In genomic region chr12:11762723-11763326, GRCh38 we compare ENCODE assay signal across 10 cellular contexts.
A peak's percentile ranks its signal among the peaks of the same experiment; 100 is the strongest.
DNase-seq lines count a peak whose midpoint lies in the region; ATAC-seq and TF ChIP-seq lines count a peak whose summit lies in the region.
"Had no signal": no experiment of that assay in that cellular context is flagged by ENCODE, and none has a peak within 500 bp of the region (broad histone marks: within the 10 kb centered on the region; RNA-seq: fewer than 3 reads in every experiment).

No MANE protein-coding gene starts in this region.

- H3K4me1 ChIP-seq in SK-N-SH (ENCODE audit: control insufficient read depth in 1 of 2, insufficient read depth in 2 of 2, low read depth in 1 of 2, low read length in 1 of 2), result peaks cover 24 to 50% of the 10 kb centered on the region in 2 experiments

- 89% methylated on average over 9 of the region's 9 CpGs for WGBS in SK-N-SH (ENCODE audit: low lambda C conversion rate)

- H3K27me3 Mint-ChIP-seq in stimulated activated memory B cell treated with anti-CD40 and anti-IgM and Interleukin-4, amounts not matched to agents 10 μg/mL and 1 μg/mL and 100 μg/mL, for 72 hours, result no peaks in the 10 kb centered on the region

- H3K4me3 ChIP-seq in SK-N-SH (ENCODE audit: low read depth in 2 of 2, low read length in 1 of 2), result no peak overlapping the region
- H3K4me3 ChIP-seq: heart right ventricle had no signal

- no peak for TF ChIP-seq RAD21 in SK-N-SH (IDR thresholded peaks at IDR 0.05; ENCODE audit: low read length)

- CTCF ChIA-PET in SK-N-SH (lab: Yijun Ruan, JAX), result interaction anchor here (0.9 to 1.4 kb wide), 2 partner anchors 12 kb away, joined by 3 to 4 read pairs; no protein-coding TSS in a partner anchor

- peak overlapping the region; percentile 38; the same call in 1 of the 2 replicates for H3K9ac ChIP-seq in SK-N-SH

- H3K27ac ChIP-seq in SK-N-SH (ENCODE audit: low read depth in 2 of 2, low read length in 1 of 2), result peak overlapping the region in 1 of 2 experiments; percentile 89; a peak in 3 of 4 replicates

- no peak overlapping the region for H2AFZ ChIP-seq in SK-N-SH (ENCODE audit: low read depth)

- no peak for TF ChIP-seq EP300 in SK-N-SH (IDR thresholded peaks at IDR 0.05; ENCODE audit: borderline replicate concordance in 1 of 2, low read depth in 1 of 2, low read length in 1 of 2)

- no peak for ATAC-seq in SK-N-SH treated with all-trans-retinoic acid at 6 μM for 48 hours
- peak; percentile 26 for ATAC-seq in HG02981 (IDR thresholded peaks at IDR 0.05; ENCODE audit: unreplicated experiment)
- ATAC-seq in stimulated activated memory B cell treated with anti-CD40 and anti-IgM and Interleukin-4, amounts not matched to agents 10 μg/mL and 1 μg/mL and 100 μg/mL, for 72 hours, result peak; percentile 67
- no peak for ATAC-seq in HG03097 (IDR thresholded peaks at IDR 0.05; ENCODE audit: low FRiP score, unreplicated experiment)
- ATAC-seq: heart right ventricle had no signal

- H3K27ac Mint-ChIP-seq in stimulated activated memory B cell treated with anti-CD40 and anti-IgM and Interleukin-4, amounts not matched to agents 10 μg/mL and 1 μg/mL and 100 μg/mL, for 72 hours, result peak overlapping the region; percentile 99

- no peak for DNase-seq in SK-N-SH
- DNase-seq in astrocyte of the hippocampus (ENCODE audit: low read depth, low spot score), result peak; percentile 19
- DNase-seq in SHP77 (lab: John Stamatoyannopoulos, UW), result no peak
- no peak for DNase-seq in NCI-H1694 treated with DMSO at 0.1 percent for 48 hours (lab: John Stamatoyannopoulos, UW)
- DNase-seq: 8988T, heart right ventricle had no signal

- H3K36me3 Mint-ChIP-seq in stimulated activated memory B cell treated with anti-CD40 and anti-IgM and Interleukin-4, amounts not matched to agents 10 μg/mL and 1 μg/mL and 100 μg/mL, for 72 hours, result peaks cover 29% of the 10 kb centered on the region

- peak overlapping the region; percentile 37; the same call in 1 of the 2 replicates for H3K4me2 ChIP-seq in SK-N-SH

- peak overlapping the region; percentile 55 for H3K4me3 Mint-ChIP-seq in stimulated activated memory B cell treated with anti-CD40 and anti-IgM and Interleukin-4, amounts not matched to agents 10 μg/mL and 1 μg/mL and 100 μg/mL, for 72 hours

- POLR2A ChIA-PET in SK-N-SH (lab: Yijun Ruan, JAX), result interaction anchor here (1.4 kb wide), 1 partner anchor 114 kb away, joined by 3 read pairs; no protein-coding TSS in a partner anchor

- H3K9me3 Mint-ChIP-seq in stimulated activated memory B cell treated with anti-CD40 and anti-IgM and Interleukin-4, amounts not matched to agents 10 μg/mL and 1 μg/mL and 100 μg/mL, for 72 hours, result no peaks in the 10 kb centered on the region

- no peak for TF ChIP-seq CTCF in SK-N-SH (IDR thresholded peaks at IDR 0.05)

- H3K9me3 ChIP-seq in SK-N-SH, result no peaks in the 10 kb centered on the region
- H3K9me3 ChIP-seq: heart right ventricle had no signal

- peaks cover 100% of the 10 kb centered on the region for H3K4me1 Mint-ChIP-seq in stimulated activated memory B cell treated with anti-CD40 and anti-IgM and Interleukin-4, amounts not matched to agents 10 μg/mL and 1 μg/mL and 100 μg/mL, for 72 hours

- H3K79me2 ChIP-seq in SK-N-SH (ENCODE audit: insufficient read depth), result peaks cover 35% of the 10 kb centered on the region; the same call in 1 of the 2 replicates

- H3F3A ChIP-seq in SK-N-SH (replicated peaks; ENCODE audit: insufficient read depth), result peaks cover 20% of the 10 kb centered on the region

- H3K9me2 ChIP-seq in SK-N-SH, result no peaks in the 10 kb centered on the region

- peaks cover 0 to 5% of the 10 kb centered on the region in 2 experiments for H3K36me3 ChIP-seq in SK-N-SH (replicated peaks in 1 of 2; ENCODE audit: control insufficient read depth in 1 of 2, insufficient read depth in 2 of 2, low read length in 1 of 2)

- no peaks in the 10 kb centered on the region for H3K27me3 ChIP-seq in SK-N-SH (ENCODE audit: insufficient read depth)
- H3K27me3 ChIP-seq: heart right ventricle had no signal

- no peaks in the 10 kb centered on the region for H4K20me1 ChIP-seq in SK-N-SH (ENCODE audit: insufficient read depth)

TF ChIP-seq in SK-N-SH, 30 proteins besides CTCF, POLR2A, EP300 and RAD21:
- TF ChIP-seq TAF1 (IDR thresholded peaks at IDR 0.05; ENCODE audit: borderline replicate concordance, low read depth, low read length), result no peak
- no peak for TF ChIP-seq RCOR1 (IDR thresholded peaks at IDR 0.05; ENCODE audit: low read length)
- TF ChIP-seq FOXM1 (IDR thresholded peaks at IDR 0.05; ENCODE audit: low read depth), result no peak
- TF ChIP-seq MXI1 (IDR thresholded peaks at IDR 0.05; ENCODE audit: low read depth, low read length), result no peak
- TF ChIP-seq POLR2AphosphoS5 (IDR thresholded peaks at IDR 0.05; ENCODE audit: low read depth, low read length), result no peak
- TF ChIP-seq PBX3 (IDR thresholded peaks at IDR 0.05), result no peak
- no peak for TF ChIP-seq FOSL2 (IDR thresholded peaks at IDR 0.05; ENCODE audit: borderline replicate concordance, low read depth)

TF ChIP-seq in SK-N-SH treated with all-trans-retinoic acid at 6 μM for 48 hours, 23 proteins besides CTCF, POLR2A, EP300 and RAD21:
- TF ChIP-seq ISL1 (CRISPR knock-in tag; IDR thresholded peaks at IDR 0.05) (no peak), CREB5 (CRISPR knock-in tag; IDR thresholded peaks at IDR 0.05; ENCODE audit: low read depth) (no peak), GLIS3 (CRISPR knock-in tag; IDR thresholded peaks at IDR 0.05) (no peak), POU6F1 (CRISPR knock-in tag; IDR thresholded peaks at IDR 0.05; ENCODE audit: borderline replicate concordance, low read depth) (no peak), PATZ1 (CRISPR knock-in tag; IDR thresholded peaks at IDR 0.05; ENCODE audit: borderline replicate concordance) (no peak), SNAI2 (CRISPR knock-in tag; IDR thresholded peaks at IDR 0.05) (no peak), ZNF565 (CRISPR knock-in tag; conservative IDR thresholded peaks at IDR 0.05; ENCODE audit: low read depth) (no peak), TOX (CRISPR knock-in tag; IDR thresholded peaks at IDR 0.05; ENCODE audit: borderline replicate concordance) (no peak), ZFP30 (CRISPR knock-in tag; IDR thresholded peaks at IDR 0.05) (no peak)

Comparison
In these comparisons a context has a peak if more than half of its experiments do, and no peak if none do; other contexts are left out.
1. ATAC-seq: peak in HG02981 (single experiment) and stimulated activated memory B cell treated with anti-CD40 and anti-IgM and Interleukin-4, amounts not matched to agents 10 μg/mL and 1 μg/mL and 100 μg/mL, for 72 hours (single experiment); none in SK-N-SH treated with all-trans-retinoic acid at 6 μM for 48 hours (single experiment) and HG03097 (single experiment).